In genomic region chr12:19757317-19757877, GRCh38 we compare ENCODE assay signal across 7 cellular contexts.
DNase-seq lines count a peak whose midpoint lies in the region; ATAC-seq, FAIRE-seq and TF ChIP-seq lines count a peak whose summit lies in the region.

No MANE protein-coding gene starts in this region.

- no peak overlapping the region for H3K4me3 ChIP-seq in lower leg skin (ENCODE audit: low read depth, poor library complexity, severe bottlenecking)

- TF ChIP-seq POLR2A in GM12891 (IDR thresholded peaks at IDR 0.05; ENCODE audit: low read depth, low read length) (no peak), lower leg skin (IDR thresholded peaks at IDR 0.05) (no peak)

- intact Hi-C loops in lower leg skin (cut with DNase I; ENCODE audit: low total_unique reads) = no loop called here

- peak; percentile 75 for TF ChIP-seq CTCF in LNCAP (IDR thresholded peaks at IDR 0.05)
- peak; percentile 79 for TF ChIP-seq CTCF in VCaP (conservative IDR thresholded peaks at IDR 0.05)
- TF ChIP-seq CTCF in lower leg skin (IDR thresholded peaks at IDR 0.05) = no peak

- ATAC-seq in GM21529 (IDR thresholded peaks at IDR 0.05; ENCODE audit: unreplicated experiment) = no peak
- no peak for ATAC-seq in HG03196 (IDR thresholded peaks at IDR 0.05; ENCODE audit: unreplicated experiment)

- H3K27ac ChIP-seq in VCaP = no peak overlapping the region

- DNase-seq in GM12891 (ENCODE audit: insufficient read length, low spot score) (no peak), inferior parietal cortex (ENCODE audit: extremely low spot score) (peak; percentile 56), lower leg skin (ENCODE audit: low spot score in 2 of 2) (no peak)

- WGBS in lower leg skin, 2 donors = 39 to 47% methylated on average over 7 of the region's 7 CpGs

- FAIRE-seq in GM12891 (lab: Jason Lieb, UNC) = peak; percentile 66

TF ChIP-seq in GM12891, 5 proteins besides CTCF, POLR2A, EP300 and RAD21:
- TF ChIP-seq TAF1 (IDR thresholded peaks at IDR 0.05; ENCODE audit: low read depth, low read length) (no peak), POLR2AphosphoS5 (IDR thresholded peaks at IDR 0.05; ENCODE audit: low read depth, low read length) (no peak), PAX5 (IDR thresholded peaks at IDR 0.05; ENCODE audit: insufficient read depth, low read length, severe bottlenecking) (no peak), POU2F2 (IDR thresholded peaks at IDR 0.05; ENCODE audit: low read depth, low read length) (no peak), SPI1 (IDR thresholded peaks at IDR 0.05; ENCODE audit: low read depth, low read length) (no peak)
TF ChIP-seq in GM12891: peak in this region for 0.

Comparison
In these comparisons a context has a peak if more than half of its experiments do, and no peak if none do; other contexts are left out.
1. CTCF ChIP-seq: peak in LNCAP (single experiment) and VCaP (single experiment); none in lower leg skin (0 of 3).